1 cellular context compared by ENCODE assay signal in genomic region chr21:42534901-42535378, GRCh38.
TF ChIP-seq lines count a peak whose summit lies in the region.

No MANE protein-coding gene starts in this region.

TF ChIP-seq in GM12878, 131 proteins besides CTCF, POLR2A, EP300 and RAD21 (continued from another document):
- no peak for TF ChIP-seq MLLT1 (IDR thresholded peaks at IDR 0.05)
- no peak for TF ChIP-seq ESRRA (IDR thresholded peaks at IDR 0.05; ENCODE audit: low read length)
- TF ChIP-seq, protein P1, sequence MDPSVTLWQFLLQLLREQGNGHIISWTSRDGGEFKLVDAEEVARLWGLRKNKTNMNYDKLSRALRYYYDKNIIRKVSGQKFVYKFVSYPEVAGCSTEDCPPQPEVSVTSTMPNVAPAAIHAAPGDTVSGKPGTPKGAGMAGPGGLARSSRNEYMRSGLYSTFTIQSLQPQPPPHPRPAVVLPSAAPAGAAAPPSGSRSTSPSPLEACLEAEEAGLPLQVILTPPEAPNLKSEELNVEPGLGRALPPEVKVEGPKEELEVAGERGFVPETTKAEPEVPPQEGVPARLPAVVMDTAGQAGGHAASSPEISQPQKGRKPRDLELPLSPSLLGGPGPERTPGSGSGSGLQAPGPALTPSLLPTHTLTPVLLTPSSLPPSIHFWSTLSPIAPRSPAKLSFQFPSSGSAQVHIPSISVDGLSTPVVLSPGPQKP (IDR thresholded peaks at IDR 0.05; ENCODE audit: low read depth, low read length), result no peak
- no peak for TF ChIP-seq GABPA (IDR thresholded peaks at IDR 0.05; ENCODE audit: low read depth)
- TF ChIP-seq MTA2 (IDR thresholded peaks at IDR 0.05; ENCODE audit: low read depth), result peak; percentile 97
